In genomic region chr6:31821301-31822037, GRCh38 we compare ENCODE assay signal across 1 cellular context.
TF ChIP-seq lines count a peak whose summit lies in the region.

No MANE protein-coding gene starts in this region.

TF ChIP-seq in H1, 55 proteins besides CTCF, POLR2A, EP300 and RAD21:
- 0 out of 2 replicates have a peak, but pooled peaks have one; percentile 34 for TF ChIP-seq CREB1 (IDR thresholded peaks at IDR 0.05)
- TF ChIP-seq CTBP2 (IDR thresholded peaks at IDR 0.05; ENCODE audit: borderline replicate concordance, insufficient read depth, insufficient read length, low read length), result no peak
- TF ChIP-seq JUN (IDR thresholded peaks at IDR 0.05; ENCODE audit: low read depth, low read length), result no peak
- no peak for TF ChIP-seq GABPA (IDR thresholded peaks at IDR 0.05; ENCODE audit: borderline replicate concordance, insufficient read depth, low read length)
- TF ChIP-seq HDAC2 (IDR thresholded peaks at IDR 0.05; ENCODE audit: borderline replicate concordance in 1 of 2, low read depth in 2 of 2, low read length in 2 of 2), result no peak
- TF ChIP-seq SP1 (IDR thresholded peaks at IDR 0.05; ENCODE audit: low read depth, low read length), result no peak; the same call in 1 of the 2 replicates
- TF ChIP-seq POU5F1 (IDR thresholded peaks at IDR 0.05; ENCODE audit: low read depth, low read length), result no peak
- no peak for TF ChIP-seq YY1 (IDR thresholded peaks at IDR 0.05; ENCODE audit: low read depth, low read length)
- TF ChIP-seq NRF1 (IDR thresholded peaks at IDR 0.05; ENCODE audit: low read depth, low read length), result no peak
- no peak for TF ChIP-seq ZNF274 (IDR thresholded peaks at IDR 0.05; ENCODE audit: borderline replicate concordance, extremely low read depth, low read length)
- peak; percentile 93 for TF ChIP-seq KDM1A (IDR thresholded peaks at IDR 0.05; ENCODE audit: borderline replicate concordance, low read length)
- no peak; the same call in 1 of the 2 replicates for TF ChIP-seq POLR2AphosphoS5 (IDR thresholded peaks at IDR 0.05; ENCODE audit: low read depth, low read length)
- no peak for TF ChIP-seq TAF7 (optimal IDR thresholded peaks at IDR 0.05; ENCODE audit: borderline replicate concordance, low read depth, low read length)
- TF ChIP-seq EZH2 (IDR thresholded peaks at IDR 0.05; ENCODE audit: low read depth, low read length, severe bottlenecking), result no peak
- no peak for TF ChIP-seq GTF2F1 (IDR thresholded peaks at IDR 0.05; ENCODE audit: borderline replicate concordance, low read depth, low read length)
- TF ChIP-seq RXRA (IDR thresholded peaks at IDR 0.05; ENCODE audit: insufficient read depth, low read depth, low read length), result no peak
- TF ChIP-seq TAF1 (IDR thresholded peaks at IDR 0.05; ENCODE audit: low read depth, low read length), result peak; percentile 52
- no peak for TF ChIP-seq TEAD4 (IDR thresholded peaks at IDR 0.05; ENCODE audit: low read depth, low read length)
- peak in 1 of 2 experiments; percentile 72; a peak in 2 of 4 replicates for TF ChIP-seq SIN3A (conservative IDR thresholded peaks at IDR 0.05 in 1 of 2, IDR thresholded peaks at IDR 0.05 in 1 of 2; ENCODE audit: low read depth in 1 of 2, low read length in 2 of 2)
- TF ChIP-seq EGR1 (IDR thresholded peaks at IDR 0.05; ENCODE audit: borderline replicate concordance, low read depth, low read length), result peak; percentile 73; the same call in 1 of the 2 replicates
- TF ChIP-seq RBBP5 (IDR thresholded peaks at IDR 0.05; ENCODE audit: borderline replicate concordance, low read depth, low read length), result peak; percentile 89; the same call in 1 of the 2 replicates
- TF ChIP-seq E2F6 (IDR thresholded peaks at IDR 0.05), result 0 out of 2 replicates have a peak, but pooled peaks have one; percentile 32
- TF ChIP-seq, protein P1, sequence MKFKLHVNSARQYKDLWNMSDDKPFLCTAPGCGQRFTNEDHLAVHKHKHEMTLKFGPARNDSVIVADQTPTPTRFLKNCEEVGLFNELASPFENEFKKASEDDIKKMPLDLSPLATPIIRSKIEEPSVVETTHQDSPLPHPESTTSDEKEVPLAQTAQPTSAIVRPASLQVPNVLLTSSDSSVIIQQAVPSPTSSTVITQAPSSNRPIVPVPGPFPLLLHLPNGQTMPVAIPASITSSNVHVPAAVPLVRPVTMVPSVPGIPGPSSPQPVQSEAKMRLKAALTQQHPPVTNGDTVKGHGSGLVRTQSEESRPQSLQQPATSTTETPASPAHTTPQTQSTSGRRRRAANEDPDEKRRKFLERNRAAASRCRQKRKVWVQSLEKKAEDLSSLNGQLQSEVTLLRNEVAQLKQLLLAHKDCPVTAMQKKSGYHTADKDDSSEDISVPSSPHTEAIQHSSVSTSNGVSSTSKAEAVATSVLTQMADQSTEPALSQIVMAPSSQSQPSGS (IDR thresholded peaks at IDR 0.05; ENCODE audit: low read length), result no peak
- no peak for TF ChIP-seq BCL11A (IDR thresholded peaks at IDR 0.05; ENCODE audit: low read depth in 2 of 2, low read length in 2 of 2)
- no peak for TF ChIP-seq HDAC6 (IDR thresholded peaks at IDR 0.05; ENCODE audit: low read depth, low read length)
- TF ChIP-seq CBX8 (IDR thresholded peaks at IDR 0.05; ENCODE audit: borderline replicate concordance, low read depth, low read length), result no peak
- no peak for TF ChIP-seq RNF2 (IDR thresholded peaks at IDR 0.05; ENCODE audit: borderline replicate concordance, low read depth, low read length, missing control alignments, poor library complexity, severe bottlenecking)
- no peak for TF ChIP-seq SIRT6 (IDR thresholded peaks at IDR 0.05; ENCODE audit: low read length)
- 0 out of 2 replicates have a peak, but pooled peaks have one; percentile 18 for TF ChIP-seq BACH1 (IDR thresholded peaks at IDR 0.05; ENCODE audit: low read length)
- TF ChIP-seq FOSL1 (IDR thresholded peaks at IDR 0.05; ENCODE audit: insufficient read depth, low read depth, low read length), result no peak
- no peak for TF ChIP-seq BRCA1 (IDR thresholded peaks at IDR 0.05; ENCODE audit: low read depth, low read length)
- no peak for TF ChIP-seq CHD2 (IDR thresholded peaks at IDR 0.05; ENCODE audit: low read length)
- TF ChIP-seq, protein P2, sequence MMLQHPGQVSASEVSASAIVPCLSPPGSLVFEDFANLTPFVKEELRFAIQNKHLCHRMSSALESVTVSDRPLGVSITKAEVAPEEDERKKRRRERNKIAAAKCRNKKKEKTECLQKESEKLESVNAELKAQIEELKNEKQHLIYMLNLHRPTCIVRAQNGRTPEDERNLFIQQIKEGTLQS (IDR thresholded peaks at IDR 0.05; ENCODE audit: insufficient read depth, low read depth, low read length), result no peak
- no peak for TF ChIP-seq TCF12 (IDR thresholded peaks at IDR 0.05; ENCODE audit: low read depth, low read length)
- TF ChIP-seq TBP (IDR thresholded peaks at IDR 0.05; ENCODE audit: low read depth, low read length), result no peak
- no peak for TF ChIP-seq SP2 (IDR thresholded peaks at IDR 0.05; ENCODE audit: low read length)
- no peak for TF ChIP-seq SAP30 (IDR thresholded peaks at IDR 0.05; ENCODE audit: insufficient read depth, insufficient replicate concordance, low read length)
- no peak for TF ChIP-seq KDM5A (IDR thresholded peaks at IDR 0.05; ENCODE audit: low read length)
- no peak for TF ChIP-seq CBX5 (IDR thresholded peaks at IDR 0.05; ENCODE audit: low read depth, low read length)
- TF ChIP-seq SP4 (IDR thresholded peaks at IDR 0.05; ENCODE audit: low read length), result peak; percentile 81
- no peak for TF ChIP-seq NANOG (IDR thresholded peaks at IDR 0.05; ENCODE audit: insufficient read depth, low read depth, low read length, poor library complexity, severe bottlenecking)
- TF ChIP-seq RFX5 (IDR thresholded peaks at IDR 0.05; ENCODE audit: borderline replicate concordance, low read depth, low read length), result no peak
- no peak for TF ChIP-seq SUZ12 (IDR thresholded peaks at IDR 0.05; ENCODE audit: low read length)
- TF ChIP-seq KDM4A (IDR thresholded peaks at IDR 0.05; ENCODE audit: low read depth, low read length, severe bottlenecking), result peak; percentile 53
- TF ChIP-seq PHF8 (conservative IDR thresholded peaks at IDR 0.05; ENCODE audit: low read depth, low read length), result peak; percentile 42
- 0 out of 2 replicates have a peak, but pooled peaks have one; percentile 10 for TF ChIP-seq MAX (IDR thresholded peaks at IDR 0.05)
- TF ChIP-seq SRF (IDR thresholded peaks at IDR 0.05; ENCODE audit: low read depth, low read length), result no peak
- no peak for TF ChIP-seq SIX5 (IDR thresholded peaks at IDR 0.05; ENCODE audit: low read depth, low read length)
- TF ChIP-seq MAFK (IDR thresholded peaks at IDR 0.05; ENCODE audit: low read depth, low read length), result no peak
- no peak for TF ChIP-seq CHD7 (IDR thresholded peaks at IDR 0.05; ENCODE audit: insufficient replicate concordance, low read length)
- peak; percentile 92 for TF ChIP-seq CEBPB (IDR thresholded peaks at IDR 0.05; ENCODE audit: low read depth, low read length)
- TF ChIP-seq JUND (IDR thresholded peaks at IDR 0.05; ENCODE audit: low read length), result no peak
- TF ChIP-seq ASH2L (IDR thresholded peaks at IDR 0.05; ENCODE audit: low read length), result peak; percentile 92
- TF ChIP-seq CHD1 (IDR thresholded peaks at IDR 0.05; ENCODE audit: low read depth, low read length), result no peak
- no peak for TF ChIP-seq USF2 (IDR thresholded peaks at IDR 0.05; ENCODE audit: low read length)
